In genomic region chr20:47220161-47220582, GRCh38 we compare ENCODE assay signal across 8 cellular contexts.
DNase-seq lines count a peak whose midpoint lies in the region; ATAC-seq, FAIRE-seq and TF ChIP-seq lines count a peak whose summit lies in the region.

No MANE protein-coding gene starts in this region.

- H3K4me3 ChIP-seq in psoas muscle: no peak overlapping the region

- H3K27me3 ChIP-seq in psoas muscle (ENCODE audit: insufficient read depth in 3 of 3, low read length in 2 of 3): no peaks in the 10 kb centered on the region

- intact Hi-C loops in psoas muscle (cut with DNase I): no loop called here

- peaks cover 85% of the 10 kb centered on the region for H3K36me3 Mint-ChIP-seq in effector memory CD8-positive, alpha-beta T cell (ENCODE audit: insufficient read depth)

- ATAC-seq in effector memory CD8-positive, alpha-beta T cell (replicated peaks): peak; percentile 57
- ATAC-seq in psoas muscle (peak in 3 of 4 donors; percentile 25 to 52 (median 32)), HG03039 (IDR thresholded peaks at IDR 0.05; ENCODE audit: unreplicated experiment) (no peak)

- DNase-seq in Daoy (ENCODE audit: low read depth) (peak; percentile 34), KG1 (lab: John Stamatoyannopoulos, UW) (peak; percentile 4), psoas muscle (peak; percentile 43 to 49), islet precursor cell (no peak), RCC 7860 (ENCODE audit: low spot score) (no peak)
- peak; percentile 75 for DNase-seq in activated CD4-positive, alpha-beta T cell treated with anti-CD3 and anti-CD28 coated beads for 48 hours
- DNase-seq in effector memory CD8-positive, alpha-beta T cell: peak; percentile 31 to 41 (median 34)

- no peaks in the 10 kb centered on the region for H3K9me3 Mint-ChIP-seq in effector memory CD8-positive, alpha-beta T cell

- no peaks in the 10 kb centered on the region for H3K9me3 ChIP-seq in psoas muscle

- H3K27ac Mint-ChIP-seq in effector memory CD8-positive, alpha-beta T cell: no peak overlapping the region

- H3K4me1 ChIP-seq in psoas muscle: no peaks in the 10 kb centered on the region

- peaks cover 9 to 98% of the 10 kb centered on the region in 2 donors for H3K36me3 ChIP-seq in psoas muscle (ENCODE audit: insufficient read depth in 1 of 2, low read depth in 1 of 2)

- peaks cover 0 to 15% of the 10 kb centered on the region in 2 donors for H3K4me1 Mint-ChIP-seq in effector memory CD8-positive, alpha-beta T cell (ENCODE audit: low read depth in 2 of 2)

- 96 to 98% (median 97%) methylated on average over 8 of the region's 8 CpGs for WGBS in psoas muscle, 3 donors

- FAIRE-seq in RCC 7860 (lab: Jason Lieb, UNC): no peak

- no peaks in the 10 kb centered on the region for H3K27me3 Mint-ChIP-seq in effector memory CD8-positive, alpha-beta T cell

- H3K27ac ChIP-seq in psoas muscle: no peak overlapping the region

- peak; percentile 46 for TF ChIP-seq CTCF in psoas muscle (IDR thresholded peaks at IDR 0.05)

- no peak overlapping the region for H3K4me3 Mint-ChIP-seq in effector memory CD8-positive, alpha-beta T cell

Comparison
In these comparisons a context has a peak if more than half of its experiments do, and no peak if none do; other contexts are left out.
1. DNase-seq: peak in Daoy (single experiment), KG1 (single experiment), activated CD4-positive, alpha-beta T cell treated with anti-CD3 and anti-CD28 coated beads for 48 hours (single experiment), effector memory CD8-positive, alpha-beta T cell (3 of 3) and psoas muscle (2 of 2); none in islet precursor cell (single experiment) and RCC 7860 (single experiment).